Comparison of ENCODE assay signal across 11 cellular contexts in the genomic region with DNA sequence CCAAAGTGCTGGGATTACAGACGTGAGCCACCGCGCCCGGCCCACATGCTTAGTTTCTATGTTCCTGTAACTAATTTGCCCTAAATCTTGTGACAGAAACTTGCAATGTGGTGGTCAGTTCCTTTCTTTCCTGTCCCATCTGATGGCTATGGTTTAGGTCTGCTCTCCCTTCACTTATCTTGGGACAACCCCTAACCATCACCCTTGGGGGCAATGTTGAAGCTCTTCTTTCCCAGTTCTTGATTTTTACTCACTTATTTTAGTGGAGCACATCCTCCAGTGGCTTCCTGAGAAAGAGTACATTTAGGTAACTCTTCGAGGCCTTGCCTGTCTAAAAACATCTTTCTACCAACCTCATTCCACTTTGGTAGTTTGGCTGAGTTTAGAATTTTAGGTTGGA. TPM values are rescaled to one million over a fixed set of nuclear protein-coding genes. Genes with fewer than 3 reads are reported as not detected.
DNase-seq lines count a peak whose midpoint lies in the region; ATAC-seq and TF ChIP-seq lines count a peak whose summit lies in the region.
"Had no signal": no experiment of that assay in that cellular context is flagged by ENCODE, and none has a peak within 500 bp of the region (broad histone marks: within the 10 kb centered on the region; RNA-seq: fewer than 3 reads in every experiment).

No MANE protein-coding gene starts in this region.

- intact Hi-C loops in activated CD4-positive, alpha-beta memory T cell treated with anti-CD3 and anti-CD28 coated beads for 36 hours (cut with micrococcal nuclease), result no loop called here

- WGBS in suprapubic skin, result 91% methylated on average over 5 of the region's 5 CpGs

- TF ChIP-seq POLR2A in suprapubic skin (IDR thresholded peaks at IDR 0.05), result no peak

- no peak for DNase-seq in activated CD4-positive, alpha-beta memory T cell treated with anti-CD3 and anti-CD28 coated beads for 36 hours
- no peak for DNase-seq in activated CD4-positive, alpha-beta memory T cell treated with anti-CD3 and anti-CD28 coated beads, Interleukin-2, amount 10 ng/mL, durations not matched to agents 7 days and 5 days
- no peak for DNase-seq in T-helper 17 cell
- DNase-seq in memory B cell (ENCODE audit: low spot score in 2 of 2), result no peak
- no peak for DNase-seq in suprapubic skin (ENCODE audit: low spot score in 2 of 2)
- DNase-seq in DMS53 (lab: John Stamatoyannopoulos, UW), result no peak
- DNase-seq in GM10266 (ENCODE audit: extremely low spot score), result no peak
- DNase-seq: islet precursor cell, NCI-H2171 had no signal

- H3K27ac ChIP-seq in suprapubic skin, result peak overlapping the region; percentile 74
- H3K27ac ChIP-seq: ascending aorta had no signal

- no peaks in the 10 kb centered on the region for H3K36me3 ChIP-seq in suprapubic skin

- H3K4me3 ChIP-seq in suprapubic skin, result no peak overlapping the region
- H3K4me3 ChIP-seq: ascending aorta had no signal

- no peak overlapping the region for H3K4me3 Mint-ChIP-seq in activated CD4-positive, alpha-beta memory T cell treated with anti-CD3 and anti-CD28 coated beads for 36 hours
- H3K4me3 Mint-ChIP-seq in activated CD4-positive, alpha-beta memory T cell treated with anti-CD3 and anti-CD28 coated beads, Interleukin-2, amount 10 ng/mL, durations not matched to agents 7 days and 5 days, result no peak overlapping the region
- H3K4me3 Mint-ChIP-seq in T-helper 17 cell (no peak overlapping the region), memory B cell (peak overlapping the region; percentile 9)

- POLR2A ChIA-PET in activated CD4-positive, alpha-beta memory T cell treated with anti-CD3 and anti-CD28 coated beads for 36 hours (lab: Charles Lee), result interaction anchor here (0.8 to 7.8 kb wide), 4 partner anchors 18 to 40 kb away, joined by 3 to 66 read pairs (median 6); partner anchors contain the start of gene CCDC134
- POLR2A ChIA-PET in activated CD4-positive, alpha-beta memory T cell treated with anti-CD3 and anti-CD28 coated beads, Interleukin-2, amount 10 ng/mL, durations not matched to agents 7 days and 5 days (lab: Charles Lee), result interaction anchor here (0.9 to 1.5 kb wide), 3 partner anchors 9 to 39 kb away, joined by 3 to 5 read pairs (median 4); partner anchors contain the start of gene CCDC134

- TF ChIP-seq EP300 in suprapubic skin (IDR thresholded peaks at IDR 0.05), result no peak

- H3K9me3 ChIP-seq in T-helper 17 cell (ENCODE audit: control insufficient read depth, low read length, poor library complexity, severe bottlenecking), result no peaks in the 10 kb centered on the region
- H3K9me3 ChIP-seq in suprapubic skin, result no peaks in the 10 kb centered on the region
- H3K9me3 ChIP-seq: ascending aorta had no signal

- peak overlapping the region; percentile 43 for H3K27ac Mint-ChIP-seq in activated CD4-positive, alpha-beta memory T cell treated with anti-CD3 and anti-CD28 coated beads for 36 hours
- H3K27ac Mint-ChIP-seq in activated CD4-positive, alpha-beta memory T cell treated with anti-CD3 and anti-CD28 coated beads, Interleukin-2, amount 10 ng/mL, durations not matched to agents 7 days and 5 days, result no peak overlapping the region
- H3K27ac Mint-ChIP-seq in T-helper 17 cell, result peak overlapping the region; percentile 79
- peak overlapping the region; percentile 72 for H3K27ac Mint-ChIP-seq in memory B cell

- no peaks in the 10 kb centered on the region for H3K9me3 Mint-ChIP-seq in activated CD4-positive, alpha-beta memory T cell treated with anti-CD3 and anti-CD28 coated beads for 36 hours
- H3K9me3 Mint-ChIP-seq in activated CD4-positive, alpha-beta memory T cell treated with anti-CD3 and anti-CD28 coated beads, Interleukin-2, amount 10 ng/mL, durations not matched to agents 7 days and 5 days, result no peaks in the 10 kb centered on the region
- H3K9me3 Mint-ChIP-seq in memory B cell, result no peaks in the 10 kb centered on the region

- no peaks in the 10 kb centered on the region for H3K27me3 Mint-ChIP-seq in activated CD4-positive, alpha-beta memory T cell treated with anti-CD3 and anti-CD28 coated beads for 36 hours
- H3K27me3 Mint-ChIP-seq in activated CD4-positive, alpha-beta memory T cell treated with anti-CD3 and anti-CD28 coated beads, Interleukin-2, amount 10 ng/mL, durations not matched to agents 7 days and 5 days, result no peaks in the 10 kb centered on the region
- H3K27me3 Mint-ChIP-seq in T-helper 17 cell (no peaks in the 10 kb centered on the region), memory B cell (no peaks in the 10 kb centered on the region)

- no peak for TF ChIP-seq CTCF in suprapubic skin (IDR thresholded peaks at IDR 0.05)
- TF ChIP-seq CTCF in GM10266 (IDR thresholded peaks at IDR 0.05; ENCODE audit: control insufficient read depth, insufficient read depth, low read depth, missing control alignments), result no peak

- CTCF ChIA-PET in activated CD4-positive, alpha-beta memory T cell treated with anti-CD3 and anti-CD28 coated beads for 36 hours (lab: Charles Lee), result interaction anchor here (5.2 to 6.7 kb wide), 2 partner anchors 17 to 22 kb away, joined by 20 to 69 read pairs; no protein-coding TSS in a partner anchor
- CTCF ChIA-PET in activated CD4-positive, alpha-beta memory T cell treated with anti-CD3 and anti-CD28 coated beads, Interleukin-2, amount 10 ng/mL, durations not matched to agents 7 days and 5 days (lab: Charles Lee), result interaction anchor here (0.7 to 1.1 kb wide), 2 partner anchors 17 to 190 kb away, joined by 5 to 7 read pairs; no protein-coding TSS in a partner anchor

- H3K27me3 ChIP-seq in suprapubic skin, result no peaks in the 10 kb centered on the region
- H3K27me3 ChIP-seq: ascending aorta had no signal

- ATAC-seq in T-helper 17 cell, result no peak
- ATAC-seq in memory B cell (ENCODE audit: low read depth), result no peak
- no peak for ATAC-seq in HG02970 (IDR thresholded peaks at IDR 0.05; ENCODE audit: low FRiP score, unreplicated experiment)

- peaks cover 86% of the 10 kb centered on the region for H3K4me1 Mint-ChIP-seq in activated CD4-positive, alpha-beta memory T cell treated with anti-CD3 and anti-CD28 coated beads for 36 hours (ENCODE audit: low read depth)
- H3K4me1 Mint-ChIP-seq in activated CD4-positive, alpha-beta memory T cell treated with anti-CD3 and anti-CD28 coated beads, Interleukin-2, amount 10 ng/mL, durations not matched to agents 7 days and 5 days, result peaks cover 75% of the 10 kb centered on the region
- H3K4me1 Mint-ChIP-seq in T-helper 17 cell (peaks cover 46% of the 10 kb centered on the region), memory B cell (peaks cover 47% of the 10 kb centered on the region)

- H3K4me1 ChIP-seq in suprapubic skin, result peaks cover 68% of the 10 kb centered on the region
- H3K4me1 ChIP-seq: ascending aorta had no signal

- peaks cover 50% of the 10 kb centered on the region for H3K36me3 Mint-ChIP-seq in activated CD4-positive, alpha-beta memory T cell treated with anti-CD3 and anti-CD28 coated beads for 36 hours
- H3K36me3 Mint-ChIP-seq in activated CD4-positive, alpha-beta memory T cell treated with anti-CD3 and anti-CD28 coated beads, Interleukin-2, amount 10 ng/mL, durations not matched to agents 7 days and 5 days (ENCODE audit: low read depth), result peaks cover 67% of the 10 kb centered on the region
- H3K36me3 Mint-ChIP-seq in T-helper 17 cell (ENCODE audit: low read depth) (peaks cover 6% of the 10 kb centered on the region), memory B cell (peaks cover 24% of the 10 kb centered on the region)

RNA-seq across cellular contexts. Expression of gene SREBF2, which starts 7.3 kb away (rescaled TPM):
- total RNA-seq in activated CD4-positive, alpha-beta memory T cell treated with anti-CD3 and anti-CD28 coated beads for 36 hours, result 100 to 1,000 TPM; 131 to 137 TPM
- 100 to 1,000 TPM; 150 to 157 TPM for total RNA-seq in activated CD4-positive, alpha-beta memory T cell treated with anti-CD3 and anti-CD28 coated beads, Interleukin-2, amount 10 ng/mL, durations not matched to agents 7 days and 5 days
- total RNA-seq in T-helper 17 cell (100 to 1,000 TPM; 102 to 106 TPM), suprapubic skin (100 to 1,000 TPM in 3 of 4 donors, 10 to 100 TPM in 1; 97.5 to 160 (median 146) TPM)

RNA-seq across cellular contexts. Expression of gene CCDC134, which starts 39.7 kb away (rescaled TPM):
- total RNA-seq in activated CD4-positive, alpha-beta memory T cell treated with anti-CD3 and anti-CD28 coated beads for 36 hours, result 10 to 100 TPM; 16.1 to 17.6 TPM
- 10 to 100 TPM; 17.9 to 20.3 TPM for total RNA-seq in activated CD4-positive, alpha-beta memory T cell treated with anti-CD3 and anti-CD28 coated beads, Interleukin-2, amount 10 ng/mL, durations not matched to agents 7 days and 5 days
- total RNA-seq in T-helper 17 cell (10 to 100 TPM; 13.7 to 14.2 TPM), suprapubic skin (10 to 100 TPM; 10.1 to 22.0 (median 15.2) TPM)
